ENCODE assay signal across 19 cellular contexts in genomic region chr1:180966310-180966709, GRCh38. TPM values are rescaled to one million over a fixed set of nuclear protein-coding genes. Genes with fewer than 3 reads are reported as not detected.
DNase-seq lines count a peak whose midpoint lies in the region; ATAC-seq and TF ChIP-seq lines count a peak whose summit lies in the region.
"Had no signal": no experiment of that assay in that cellular context is flagged by ENCODE, and none has a peak within 500 bp of the region (broad histone marks: within the 10 kb centered on the region; RNA-seq: fewer than 3 reads in every experiment).

No MANE protein-coding gene starts in this region.

- H3K27me3 ChIP-seq in HAP-1 (ENCODE audit: low read depth) = no peaks in the 10 kb centered on the region

- H3K9me3 Mint-ChIP-seq in activated T-cell treated with anti-CD3 and anti-CD28 coated beads, Interleukin-2, amount 50 U/mL, for 72 hours = no peaks in the 10 kb centered on the region
- H3K9me3 Mint-ChIP-seq in stimulated activated effector memory CD8-positive, alpha-beta T cell treated with anti-CD3 and anti-CD28 coated beads, Interleukin-12 subunit alpha, Interleukin-12 subunit beta, amount 100 ng/mL, for 72 hours = no peaks in the 10 kb centered on the region
- H3K9me3 Mint-ChIP-seq: HFFc6 had no signal

- no peak overlapping the region for H3K4me3 Mint-ChIP-seq in activated T-cell treated with anti-CD3 and anti-CD28 coated beads, Interleukin-2, amount 50 U/mL, for 72 hours
- H3K4me3 Mint-ChIP-seq in stimulated activated effector memory CD8-positive, alpha-beta T cell treated with anti-CD3 and anti-CD28 coated beads, Interleukin-12 subunit alpha, Interleukin-12 subunit beta, amount 100 ng/mL, for 72 hours = no peak overlapping the region
- H3K4me3 Mint-ChIP-seq: B cell, HFFc6 had no signal

- no peaks in the 10 kb centered on the region for H3K9me3 ChIP-seq in HAP-1
- H3K9me3 ChIP-seq: Caco-2 had no signal

- H3K4me3 ChIP-seq in choroid plexus epithelial cell (ENCODE audit: low read depth, low read length) = no peak overlapping the region
- H3K4me3 ChIP-seq in HAP-1 = no peak overlapping the region

- no peaks in the 10 kb centered on the region for H3K27me3 Mint-ChIP-seq in activated T-cell treated with anti-CD3 and anti-CD28 coated beads, Interleukin-2, amount 50 U/mL, for 72 hours (ENCODE audit: low read depth)
- H3K27me3 Mint-ChIP-seq: B cell had no signal

- H3K4me1 Mint-ChIP-seq in activated T-cell treated with anti-CD3 and anti-CD28 coated beads, Interleukin-2, amount 50 U/mL, for 72 hours (ENCODE audit: low read depth) = peaks cover 9% of the 10 kb centered on the region
- H3K4me1 Mint-ChIP-seq in stimulated activated effector memory CD8-positive, alpha-beta T cell treated with anti-CD3 and anti-CD28 coated beads, Interleukin-12 subunit alpha, Interleukin-12 subunit beta, amount 100 ng/mL, for 72 hours = peaks cover 38% of the 10 kb centered on the region

- H3K4me1 ChIP-seq in HAP-1 = no peaks in the 10 kb centered on the region
- H3K4me1 ChIP-seq: Caco-2 had no signal

- no peaks in the 10 kb centered on the region; the same call in 1 of the 2 replicates for H3K36me3 ChIP-seq in HAP-1 (replicated peaks)

- no peak for ATAC-seq in activated T-cell treated with anti-CD3 and anti-CD28 coated beads, Interleukin-2, amount 50 U/mL, for 72 hours (replicated peaks in 1 of 2)
- ATAC-seq in stimulated activated effector memory CD8-positive, alpha-beta T cell treated with anti-CD3 and anti-CD28 coated beads, Interleukin-12 subunit alpha, Interleukin-12 subunit beta, amount 100 ng/mL, for 72 hours = no peak
- ATAC-seq in GM21717 (IDR thresholded peaks at IDR 0.05; ENCODE audit: unreplicated experiment) (no peak), GM21619 (IDR thresholded peaks at IDR 0.05; ENCODE audit: unreplicated experiment) (no peak)
- ATAC-seq: HepG2 had no signal

- H3K27ac Mint-ChIP-seq in activated T-cell treated with anti-CD3 and anti-CD28 coated beads, Interleukin-2, amount 50 U/mL, for 72 hours = peak overlapping the region; percentile 11
- H3K27ac Mint-ChIP-seq in stimulated activated effector memory CD8-positive, alpha-beta T cell treated with anti-CD3 and anti-CD28 coated beads, Interleukin-12 subunit alpha, Interleukin-12 subunit beta, amount 100 ng/mL, for 72 hours = peak overlapping the region; percentile 80
- H3K27ac Mint-ChIP-seq: B cell, HFFc6 had no signal

- in situ Hi-C loops in HAP-1 (cut with MboI; ENCODE audit: low sequenced_read_pairs) = no loop called here

- TF ChIP-seq CTCF in choroid plexus epithelial cell (conservative IDR thresholded peaks at IDR 0.05; ENCODE audit: low read depth, low read length) = no peak

- DNase-seq in activated T-cell treated with anti-CD3 and anti-CD28 coated beads, Interleukin-2, amount 50 U/mL, for 72 hours = no peak
- no peak for DNase-seq in activated T-cell treated with anti-CD3 and anti-CD28 coated beads, Interleukin-2, amount 50 U/mL, for 1 hour
- DNase-seq in NCI-H69 (lab: John Stamatoyannopoulos, UW) (peak; percentile 34), choroid plexus epithelial cell (ENCODE audit: low read depth) (peak; percentile 18), HAP-1 (ENCODE audit: low spot score in 2 of 2) (no peak)
- no peak for DNase-seq in stimulated activated effector memory CD8-positive, alpha-beta T cell treated with anti-CD3 and anti-CD28 coated beads, Interleukin-12 subunit alpha, Interleukin-12 subunit beta, amount 100 ng/mL, for 72 hours (ENCODE audit: low spot score in 2 of 2)
- DNase-seq: Caco-2, DMS153, GDM1, HFFc6, KBM-7, NCI-H1105 treated with DMSO at 0.1 percent for 48 hours, NCI-H1694, NCI-H510A treated with DMSO at 0.1 percent for 48 hours, SHP77 treated with DMSO at 0.1 percent for 48 hours had no signal

- H3K36me3 Mint-ChIP-seq in activated T-cell treated with anti-CD3 and anti-CD28 coated beads, Interleukin-2, amount 50 U/mL, for 72 hours (ENCODE audit: insufficient read depth in 2 of 2) = peaks cover 3 to 14% of the 10 kb centered on the region in 2 donors
- peaks cover 66% of the 10 kb centered on the region for H3K36me3 Mint-ChIP-seq in stimulated activated effector memory CD8-positive, alpha-beta T cell treated with anti-CD3 and anti-CD28 coated beads, Interleukin-12 subunit alpha, Interleukin-12 subunit beta, amount 100 ng/mL, for 72 hours

RNA-seq across cellular contexts. Expression of gene KIAA1614, which starts 53.6 kb away (rescaled TPM):
- total RNA-seq in activated T-cell treated with anti-CD3 and anti-CD28 coated beads, Interleukin-2, amount 50 U/mL, for 72 hours = under 1 TPM; 0.02 to 0.07 TPM

RNA-seq across cellular contexts. Expression of gene STX6, which starts 56.4 kb away (rescaled TPM):
- 10 to 100 TPM; 20.9 to 21.5 TPM for total RNA-seq in activated T-cell treated with anti-CD3 and anti-CD28 coated beads, Interleukin-2, amount 50 U/mL, for 72 hours

Comparison
In these comparisons a context has a peak if more than half of its experiments do, and no peak if none do; other contexts are left out.
1. DNase-seq: peak in NCI-H69 (single experiment) and choroid plexus epithelial cell (single experiment); none in activated T-cell treated with anti-CD3 and anti-CD28 coated beads, Interleukin-2, amount 50 U/mL, for 72 hours (0 of 2), activated T-cell treated with anti-CD3 and anti-CD28 coated beads, Interleukin-2, amount 50 U/mL, for 1 hour (single experiment), stimulated activated effector memory CD8-positive, alpha-beta T cell treated with anti-CD3 and anti-CD28 coated beads, Interleukin-12 subunit alpha, Interleukin-12 subunit beta, amount 100 ng/mL, for 72 hours (0 of 2) and HAP-1 (0 of 2).